Comparison of ENCODE assay signal across 1 cellular context in genomic region chr19:47239152-47239551, GRCh38.
TF ChIP-seq lines count a peak whose summit lies in the region.

No MANE protein-coding gene starts in this region.

TF ChIP-seq in endothelial cell of umbilical vein, 7 proteins besides CTCF, POLR2A, EP300 and RAD21 (continued from another document):
- TF ChIP-seq JUN (IDR thresholded peaks at IDR 0.05; ENCODE audit: borderline replicate concordance, insufficient read depth, insufficient read length, low read depth) = no peak
- no peak for TF ChIP-seq MYC (IDR thresholded peaks at IDR 0.05; ENCODE audit: low read depth, low read length)
- no peak for TF ChIP-seq MAX (IDR thresholded peaks at IDR 0.05; ENCODE audit: insufficient read depth, insufficient read length)
- TF ChIP-seq POLR2AphosphoS5 (IDR thresholded peaks at IDR 0.05; ENCODE audit: insufficient read depth, low read depth, low read length) = no peak
- TF ChIP-seq EZH2 (IDR thresholded peaks at IDR 0.05; ENCODE audit: borderline replicate concordance, low read depth, low read length, severe bottlenecking) = no peak
- no peak for TF ChIP-seq GATA2 (IDR thresholded peaks at IDR 0.05; ENCODE audit: insufficient read depth, insufficient read length, low read depth, low read length)
TF ChIP-seq in endothelial cell of umbilical vein: peak in this region for 0.
